23 cellular contexts compared by ENCODE assay signal in genomic region chr19:15902254-15902653, GRCh38. TPM values are rescaled to one million over a fixed set of nuclear protein-coding genes. Genes with fewer than 3 reads are reported as not detected.
DNase-seq lines count a peak whose midpoint lies in the region; FAIRE-seq and TF ChIP-seq lines count a peak whose summit lies in the region.
"Had no signal": no experiment of that assay in that cellular context is flagged by ENCODE, and none has a peak within 500 bp of the region (broad histone marks: within the 10 kb centered on the region; RNA-seq: fewer than 3 reads in every experiment).

No MANE protein-coding gene starts in this region.

- no peaks in the 10 kb centered on the region for H3K27me3 ChIP-seq in bronchial epithelial cell (ENCODE audit: control insufficient read depth, insufficient read depth, low read length)
- H3K27me3 ChIP-seq: BLaER1 treated with 17β-estradiol and CSF1 and Interleukin-3, amounts not matched to agents 10 nM and 100 nM had no signal

- TF ChIP-seq CTCF in bronchial epithelial cell (IDR thresholded peaks at IDR 0.05; ENCODE audit: insufficient read depth, low read length, severe bottlenecking): no peak
- TF ChIP-seq CTCF in GM10266 (IDR thresholded peaks at IDR 0.05; ENCODE audit: control insufficient read depth, insufficient read depth, low read depth, missing control alignments): no peak

- DNase-seq in activated CD4-positive, alpha-beta T cell treated with anti-CD3 and anti-CD28 coated beads, Interleukin-2, amount 10 ng/mL, durations not matched to agents 24 days and 14 days: peak; percentile 46
- no peak for DNase-seq in activated CD4-positive, alpha-beta T cell treated with anti-CD3 and anti-CD28 coated beads, Interleukin-2, amount 50 U/mL, for 1 hour
- no peak for DNase-seq in bronchial epithelial cell (ENCODE audit: low read depth)
- peak; percentile 76 for DNase-seq in mucosa of gallbladder (ENCODE audit: low spot score)
- no peak for DNase-seq in activated CD8-positive, alpha-beta memory T cell treated with anti-CD3 and anti-CD28 coated beads for 24 hours
- DNase-seq in NCI-H345 treated with DMSO at 0.1 percent for 48 hours (lab: John Stamatoyannopoulos, UW; ENCODE audit: unreplicated experiment): no peak
- DNase-seq in GM10266 (ENCODE audit: extremely low spot score): no peak
- DNase-seq: 8988T; CD8-positive, alpha-beta T cell; DMS 273 treated with DMSO at 0.1 percent for 48 hours; DMS53; DND-41; EL; GM23248 had no signal

- no peak overlapping the region for H3K4me3 Mint-ChIP-seq in activated CD4-positive, alpha-beta T cell treated with anti-CD3 and anti-CD28 coated beads, Interleukin-2, amount 10 ng/mL, durations not matched to agents 24 days and 14 days
- H3K4me3 Mint-ChIP-seq: B cell; CD8-positive, alpha-beta T cell had no signal

- no peaks in the 10 kb centered on the region for H3K4me1 Mint-ChIP-seq in activated CD4-positive, alpha-beta T cell treated with anti-CD3 and anti-CD28 coated beads, Interleukin-2, amount 10 ng/mL, durations not matched to agents 24 days and 14 days

- H3K36me3 ChIP-seq in bronchial epithelial cell (ENCODE audit: control insufficient read depth, insufficient read depth, low read length): no peaks in the 10 kb centered on the region
- H3K36me3 ChIP-seq: BLaER1 treated with 17β-estradiol and CSF1 and Interleukin-3, amounts not matched to agents 10 nM and 100 nM; HAP-1 had no signal

- no peaks in the 10 kb centered on the region for H3K36me3 Mint-ChIP-seq in activated CD4-positive, alpha-beta T cell treated with anti-CD3 and anti-CD28 coated beads, Interleukin-2, amount 10 ng/mL, durations not matched to agents 24 days and 14 days (ENCODE audit: low read depth)
- H3K36me3 Mint-ChIP-seq: CD8-positive, alpha-beta T cell had no signal

- no peak overlapping the region for H3K4me3 ChIP-seq in bronchial epithelial cell (ENCODE audit: low read depth, low read length)
- H3K4me3 ChIP-seq: BLaER1 treated with 17β-estradiol and CSF1 and Interleukin-3, amounts not matched to agents 10 nM and 100 nM; GM23248; HAP-1 had no signal

- intact Hi-C loops in activated CD4-positive, alpha-beta T cell treated with anti-CD3 and anti-CD28 coated beads, Interleukin-2, amount 10 ng/mL, durations not matched to agents 24 days and 14 days (cut with micrococcal nuclease): no loop called here

- FAIRE-seq in bronchial epithelial cell (lab: Jason Lieb, UNC): peak; percentile 18
- FAIRE-seq: GM12891, GM19239, HepG2 had no signal

- peaks cover 39% of the 10 kb centered on the region for H3K27me3 Mint-ChIP-seq in activated CD4-positive, alpha-beta T cell treated with anti-CD3 and anti-CD28 coated beads, Interleukin-2, amount 10 ng/mL, durations not matched to agents 24 days and 14 days

- H3K9me3 Mint-ChIP-seq in activated CD4-positive, alpha-beta T cell treated with anti-CD3 and anti-CD28 coated beads, Interleukin-2, amount 10 ng/mL, durations not matched to agents 24 days and 14 days: no peaks in the 10 kb centered on the region
- H3K9me3 Mint-ChIP-seq: CD8-positive, alpha-beta T cell had no signal

- H3K27ac Mint-ChIP-seq in activated CD4-positive, alpha-beta T cell treated with anti-CD3 and anti-CD28 coated beads, Interleukin-2, amount 10 ng/mL, durations not matched to agents 24 days and 14 days: no peak overlapping the region
- H3K27ac Mint-ChIP-seq: B cell; CD8-positive, alpha-beta T cell had no signal

RNA-seq across cellular contexts. Expression of gene CYP4F2, which starts 4.4 kb away (rescaled TPM):
- total RNA-seq in activated CD4-positive, alpha-beta T cell treated with anti-CD3 and anti-CD28 coated beads, Interleukin-2, amount 10 ng/mL, durations not matched to agents 24 days and 14 days: not detected in 2 replicates
- total RNA-seq in bronchial epithelial cell: under 0.01 TPM in 1 of 2 replicates, not detected in the other
- 66.6 TPM for total RNA-seq in mucosa of gallbladder
- total RNA-seq: A673; B cell; CD8-positive, alpha-beta T cell; GM23248 had no signal

RNA-seq across cellular contexts. Expression of gene CYP4F11, which starts 32.1 kb away (rescaled TPM):
- not detected in 2 replicates for total RNA-seq in activated CD4-positive, alpha-beta T cell treated with anti-CD3 and anti-CD28 coated beads, Interleukin-2, amount 10 ng/mL, durations not matched to agents 24 days and 14 days
- 0.79 and 2.7 TPM in 2 replicates for total RNA-seq in bronchial epithelial cell
- total RNA-seq in mucosa of gallbladder: 87.2 TPM
- total RNA-seq: B cell; CD8-positive, alpha-beta T cell; GM23248 had no signal

RNA-seq across cellular contexts. Expression of gene OR10H4, which starts 46.6 kb away (rescaled TPM):
- not detected in 2 replicates for total RNA-seq in activated CD4-positive, alpha-beta T cell treated with anti-CD3 and anti-CD28 coated beads, Interleukin-2, amount 10 ng/mL, durations not matched to agents 24 days and 14 days
- total RNA-seq in bronchial epithelial cell (not detected in 2 replicates), mucosa of gallbladder (not detected)
- total RNA-seq: A673; B cell; CD8-positive, alpha-beta T cell; G401; GM23248; H4; HepG2 had no signal

Comparison
In these comparisons a context has a peak if more than half of its experiments do, and no peak if none do; other contexts are left out.
1. DNase-seq: peak in activated CD4-positive, alpha-beta T cell treated with anti-CD3 and anti-CD28 coated beads, Interleukin-2, amount 10 ng/mL, durations not matched to agents 24 days and 14 days (single experiment) and mucosa of gallbladder (single experiment); none in activated CD4-positive, alpha-beta T cell treated with anti-CD3 and anti-CD28 coated beads, Interleukin-2, amount 50 U/mL, for 1 hour (single experiment), bronchial epithelial cell (single experiment), activated CD8-positive, alpha-beta memory T cell treated with anti-CD3 and anti-CD28 coated beads for 24 hours (single experiment), NCI-H345 treated with DMSO at 0.1 percent for 48 hours (single experiment) and GM10266 (single experiment).
2. RNA of gene CYP4F2, which starts 4.4 kb away (total RNA-seq): 66.6 TPM in mucosa of gallbladder (single experiment); not detected in activated CD4-positive, alpha-beta T cell treated with anti-CD3 and anti-CD28 coated beads, Interleukin-2, amount 10 ng/mL, durations not matched to agents 24 days and 14 days and under 0.01 TPM in bronchial epithelial cell; every median in the first group is over 10 times any median in the second.
3. RNA of gene CYP4F11, which starts 32.1 kb away (total RNA-seq): 87.2 TPM in mucosa of gallbladder (single experiment); 0.79 to 2.7 TPM in bronchial epithelial cell and not detected in activated CD4-positive, alpha-beta T cell treated with anti-CD3 and anti-CD28 coated beads, Interleukin-2, amount 10 ng/mL, durations not matched to agents 24 days and 14 days; every median in the first group is over 10 times any median in the second.